Comparison of ENCODE assay signal across 10 cellular contexts in genomic region chr11:335779-336665, GRCh38. TPM values are rescaled to one million over a fixed set of nuclear protein-coding genes. Genes with fewer than 3 reads are reported as not detected.
DNase-seq lines count a peak whose midpoint lies in the region; ATAC-seq lines count a peak whose summit lies in the region.
"Had no signal": no experiment of that assay in that cellular context is flagged by ENCODE, and none has a peak within 500 bp of the region (broad histone marks: within the 10 kb centered on the region; RNA-seq: fewer than 3 reads in every experiment).

No MANE protein-coding gene starts in this region.

- intact Hi-C loops in right cardiac atrium (cut with DNase I), result no loop called here

- no peaks in the 10 kb centered on the region for H3K36me3 ChIP-seq in adipocyte (ENCODE audit: control insufficient read depth, insufficient read depth, low read length, severe bottlenecking)

- H3K4me3 ChIP-seq in adipocyte (ENCODE audit: low read length), result no peak overlapping the region
- no peak overlapping the region for H3K4me3 ChIP-seq in right cardiac atrium (ENCODE audit: low read length)

- DNase-seq in EH (ENCODE audit: low read depth) (peak; percentile 46), adipocyte (ENCODE audit: low read depth) (no peak), right cardiac atrium (peak; percentile 54 to 85 (median 80)), putamen (ENCODE audit: low spot score) (peak; percentile 42), foreskin melanocyte (no peak), kidney glomerular epithelial cell (lab: John Stamatoyannopoulos, UW) (no peak), AG20443 (ENCODE audit: low spot score) (no peak)
- DNase-seq: activated CD4-positive, alpha-beta T cell treated with anti-CD3 and anti-CD28 coated beads, Interleukin-2, amount 50 U/mL, for 48 hours had no signal

- WGBS in right cardiac atrium, result 27% methylated on average over 16 of the region's 16 CpGs

- H3K4me1 ChIP-seq in adipocyte (ENCODE audit: control insufficient read depth, insufficient read depth, low read length) (peaks cover 20% of the 10 kb centered on the region), right cardiac atrium (ENCODE audit: control insufficient read depth, insufficient read depth, low read length) (peaks cover 2% of the 10 kb centered on the region)

- H3K27me3 ChIP-seq in adipocyte (replicated peaks; ENCODE audit: control insufficient read depth, insufficient read depth, low read length), result no peaks in the 10 kb centered on the region
- H3K27me3 ChIP-seq in right cardiac atrium (ENCODE audit: control insufficient read depth, insufficient read depth), result no peaks in the 10 kb centered on the region

- peak overlapping the region; percentile 88 for H3K27ac ChIP-seq in right cardiac atrium (ENCODE audit: low read length)

- H3K9me3 ChIP-seq in adipocyte (ENCODE audit: control insufficient read depth, low read length), result no peaks in the 10 kb centered on the region
- no peaks in the 10 kb centered on the region for H3K9me3 ChIP-seq in right cardiac atrium (ENCODE audit: control insufficient read depth, low read length)

- peak overlapping the region; percentile 48 for H3K9ac ChIP-seq in adipocyte (ENCODE audit: low read length)

- ATAC-seq in right cardiac atrium (peak; percentile 53 to 66), HG03432 (IDR thresholded peaks at IDR 0.05; ENCODE audit: unreplicated experiment) (no peak)

RNA-seq across cellular contexts. Expression of gene IFITM3, which starts 15.4 kb away (rescaled TPM):
- 100 to 1,000 TPM; 263 to 569 (median 519) TPM for total RNA-seq in right cardiac atrium
- 749 TPM for polyA plus RNA-seq in right cardiac atrium

RNA-seq across cellular contexts. Expression of gene IFITM1, which starts 22.2 kb away (rescaled TPM):
- 100 to 1,000 TPM in 3 of 4 donors, 10 to 100 TPM in 1; 85.0 to 169 (median 116) TPM for total RNA-seq in right cardiac atrium
- polyA plus RNA-seq in right cardiac atrium, result 235 TPM

RNA-seq across cellular contexts. Expression of gene IFITM2, which starts 28.4 kb away (rescaled TPM):
- total RNA-seq in right cardiac atrium, result 100 to 1,000 TPM; 180 to 290 (median 240) TPM
- 393 TPM for polyA plus RNA-seq in right cardiac atrium

RNA-seq across cellular contexts. Expression of gene B4GALNT4, which starts 33.3 kb away (rescaled TPM):
- 1 to 10 TPM; 1.0 to 1.6 (median 1.3) TPM for total RNA-seq in right cardiac atrium
- polyA plus RNA-seq in right cardiac atrium, result 2.5 TPM

RNA-seq across cellular contexts. Expression of gene IFITM5, which starts 36.7 kb away (rescaled TPM):
- not detected for total RNA-seq in right cardiac atrium
- polyA plus RNA-seq in right cardiac atrium, result not detected
- total RNA-seq: Daoy had no signal

Comparison
In these comparisons a context has a peak if more than half of its experiments do, and no peak if none do; other contexts are left out.
1. DNase-seq: peak in EH (single experiment), right cardiac atrium (3 of 3) and putamen (single experiment); none in adipocyte (single experiment), foreskin melanocyte (single experiment), kidney glomerular epithelial cell (single experiment) and AG20443 (single experiment).